Comparison of ENCODE assay signal across 17 cellular contexts in genomic region chr20:58612021-58612700, GRCh38. TPM values are rescaled to one million over a fixed set of nuclear protein-coding genes. Genes with fewer than 3 reads are reported as not detected.
A peak's percentile ranks its signal among the peaks of the same experiment; 100 is the strongest.
DNase-seq lines count a peak whose midpoint lies in the region; ATAC-seq and TF ChIP-seq lines count a peak whose summit lies in the region.
"Had no signal": no experiment of that assay in that cellular context is flagged by ENCODE, and none has a peak within 500 bp of the region (broad histone marks: within the 10 kb centered on the region; RNA-seq: fewer than 3 reads in every experiment).

No MANE protein-coding gene starts in this region.

- no peak for TF ChIP-seq CTCF in SK-N-SH (IDR thresholded peaks at IDR 0.05)
- TF ChIP-seq CTCF in coronary artery (IDR thresholded peaks at IDR 0.05): no peak
- TF ChIP-seq CTCF in tibial artery (IDR thresholded peaks at IDR 0.05): no peak

- H3K9me3 ChIP-seq in SK-N-SH (peaks cover 1% of the 10 kb centered on the region; the same call in 1 of the 2 replicates), tibial artery (no peaks in the 10 kb centered on the region)
- H3K9me3 ChIP-seq: ovary had no signal

- no peak overlapping the region for H3K9ac ChIP-seq in SK-N-SH

- POLR2A ChIA-PET in SK-N-SH (lab: Yijun Ruan, JAX): interaction anchor here (1.4 kb wide), 1 partner anchor 10 kb away, joined by 3 read pairs; no protein-coding TSS in a partner anchor

- H3K4me1 ChIP-seq in SK-N-SH (ENCODE audit: control insufficient read depth in 1 of 2, insufficient read depth in 2 of 2, low read depth in 1 of 2, low read length in 1 of 2): peaks cover 0 to 19% of the 10 kb centered on the region in 2 experiments; a peak in 2 of 4 replicates
- peaks cover 0 to 30% (median 21%) of the 10 kb centered on the region in 4 donors for H3K4me1 ChIP-seq in tibial artery

- H3K27ac ChIP-seq in SK-N-SH (ENCODE audit: low read depth in 2 of 2, low read length in 1 of 2) (no peak overlapping the region), coronary artery (peak overlapping the region in 1 of 2 donors; percentile 44), tibial artery (peak overlapping the region; percentile 37 to 42)
- H3K27ac ChIP-seq: ovary had no signal

- no peaks in the 10 kb centered on the region for H3K79me2 ChIP-seq in SK-N-SH (ENCODE audit: insufficient read depth)

- no peak overlapping the region for H2AFZ ChIP-seq in SK-N-SH (ENCODE audit: low read depth)

- no peak for DNase-seq in SK-N-SH
- DNase-seq in coronary artery (ENCODE audit: low spot score): no peak
- DNase-seq in medulla oblongata (ENCODE audit: extremely low spot score): peak; percentile 45
- no peak for DNase-seq in tibial artery
- no peak for DNase-seq in T-helper 9 cell
- DNase-seq in HuH-7.5 (ENCODE audit: low spot score): no peak
- DNase-seq: activated CD4-positive, alpha-beta T cell treated with anti-CD3 and anti-CD28 coated beads, Interleukin-2, amount 10 ng/mL, durations not matched to agents 24 days and 14 days; activated CD8-positive, alpha-beta memory T cell treated with anti-CD3 and anti-CD28 coated beads, Interleukin-2, amount 50 U/mL, for 48 hours; activated gamma-delta T cell; NCI-H1436; NCI-H2227 treated with DMSO at 0.1 percent for 48 hours; NK-92 treated with Interleukin-12 subunit alpha and Interleukin-12 subunit beta, amount 100 ng/mL, for 24 hours; ovary; RPMI8226; stimulated activated CD4-positive, alpha-beta T cell treated with anti-CD3 and anti-CD28 coated beads, Interleukin-4, amount 100 ng/mL, for 4 hours had no signal

- no peaks in the 10 kb centered on the region for H3K36me3 ChIP-seq in SK-N-SH (replicated peaks in 1 of 2; ENCODE audit: control insufficient read depth in 1 of 2, insufficient read depth in 2 of 2, low read length in 1 of 2)
- no peaks in the 10 kb centered on the region for H3K36me3 ChIP-seq in tibial artery
- H3K36me3 ChIP-seq: ovary had no signal

- H3K4me2 ChIP-seq in SK-N-SH: no peak overlapping the region

- TF ChIP-seq RAD21 in SK-N-SH (IDR thresholded peaks at IDR 0.05; ENCODE audit: low read length): no peak

- CTCF ChIA-PET in SK-N-SH (lab: Yijun Ruan, JAX): interaction anchor here (0.8 to 1.2 kb wide), 2 partner anchors 19 to 141 kb away, joined by 3 read pairs; no protein-coding TSS in a partner anchor

- no peaks in the 10 kb centered on the region for H3K9me2 ChIP-seq in SK-N-SH

- no peaks in the 10 kb centered on the region for H3K27me3 ChIP-seq in SK-N-SH (ENCODE audit: insufficient read depth)
- H3K27me3 ChIP-seq in tibial artery: no peaks in the 10 kb centered on the region
- H3K27me3 ChIP-seq: ovary had no signal

- H4K20me1 ChIP-seq in SK-N-SH (ENCODE audit: insufficient read depth): no peaks in the 10 kb centered on the region

- peak; percentile 13; the same call in 1 of the 3 replicates for ATAC-seq in SK-N-SH treated with all-trans-retinoic acid at 6 μM for 48 hours
- ATAC-seq in GM21528 (IDR thresholded peaks at IDR 0.05; ENCODE audit: low FRiP score, unreplicated experiment): no peak

- no peak overlapping the region for H3K4me3 ChIP-seq in SK-N-SH (ENCODE audit: low read depth in 2 of 2, low read length in 1 of 2)
- peak overlapping the region; percentile 26 for H3K4me3 ChIP-seq in coronary artery
- H3K4me3 ChIP-seq in tibial artery: no peak overlapping the region
- H3K4me3 ChIP-seq: ovary had no signal

- no peak for TF ChIP-seq EP300 in SK-N-SH (IDR thresholded peaks at IDR 0.05; ENCODE audit: borderline replicate concordance in 1 of 2, low read depth in 1 of 2, low read length in 1 of 2)

- 84% methylated on average over 17 of the region's 18 CpGs for WGBS in SK-N-SH (ENCODE audit: low lambda C conversion rate)

- no peaks in the 10 kb centered on the region for H3F3A ChIP-seq in SK-N-SH (replicated peaks; ENCODE audit: insufficient read depth)

- intact Hi-C loops in tibial artery (cut with DNase I; ENCODE audit: low total_unique reads): no loop called here

TF ChIP-seq in SK-N-SH treated with all-trans-retinoic acid at 6 μM for 48 hours, 23 proteins besides CTCF, POLR2A, EP300 and RAD21:
- TF ChIP-seq BACH2 (CRISPR knock-in tag; IDR thresholded peaks at IDR 0.05; ENCODE audit: borderline replicate concordance) (no peak), ZFP3 (CRISPR knock-in tag; IDR thresholded peaks at IDR 0.05) (no peak), ZC3H10 (CRISPR knock-in tag; IDR thresholded peaks at IDR 0.05) (no peak), ZFP30 (CRISPR knock-in tag; IDR thresholded peaks at IDR 0.05) (no peak), CREB5 (CRISPR knock-in tag; IDR thresholded peaks at IDR 0.05; ENCODE audit: low read depth) (no peak), ISL1 (CRISPR knock-in tag; IDR thresholded peaks at IDR 0.05) (no peak), TOX (CRISPR knock-in tag; IDR thresholded peaks at IDR 0.05; ENCODE audit: borderline replicate concordance) (no peak)

TF ChIP-seq in SK-N-SH, 30 proteins besides CTCF, POLR2A, EP300 and RAD21:
- TF ChIP-seq TAF1 (IDR thresholded peaks at IDR 0.05; ENCODE audit: borderline replicate concordance, low read depth, low read length) (no peak), REST (IDR thresholded peaks at IDR 0.05; ENCODE audit: low read depth, low read length) (no peak)

RNA-seq across cellular contexts. Expression of gene STX16, which starts 38.9 kb away (rescaled TPM):
- polyA plus RNA-seq in SK-N-SH (2012; rRNA removed): 63.8 and 90.9 TPM in 2 replicates
- 54.0 and 56.0 TPM in 2 replicates for polyA plus RNA-seq in SK-N-SH (2012; cell fraction: cytosol; rRNA removed)
- polyA plus RNA-seq in SK-N-SH (2012; cell fraction: nucleus; rRNA removed): 199 and 277 TPM in 2 replicates

Comparison
In these comparisons a context has a peak if more than half of its experiments do, and no peak if none do; other contexts are left out.
1. H3K27ac ChIP-seq: peak in tibial artery (2 of 2); none in SK-N-SH (0 of 2).